Comparison of ENCODE assay signal across 17 cellular contexts in genomic region chr2:168567840-168568239, GRCh38.
"Had no signal": no experiment of that assay in that cellular context is flagged by ENCODE, and none has a peak within 500 bp of the region (broad histone marks: within the 10 kb centered on the region; RNA-seq: fewer than 3 reads in every experiment).

No MANE protein-coding gene starts in this region.

- H3K9me3 ChIP-seq: esophagus squamous epithelium, ovary, tibial artery had no signal

- H3K27me3 Mint-ChIP-seq: activated CD8-positive, alpha-beta memory T cell treated with anti-CD3 and anti-CD28 coated beads, Interleukin-2, amount 10 ng/mL, durations not matched to agents 7 days and 5 days; activated naive CD4-positive, alpha-beta T cell treated with anti-CD3 and anti-CD28 coated beads, Interleukin-2, amount 50 U/mL, for 24 hours; activated T-cell treated with anti-CD3 and anti-CD28 coated beads, Interleukin-2, amount 50 U/mL, for 24 hours had no signal

- H3K36me3 ChIP-seq: brain microvascular endothelial cell, neural progenitor cell, ovary, tibial artery had no signal

- H3K27me3 ChIP-seq: brain microvascular endothelial cell, esophagus squamous epithelium, neural progenitor cell, ovary, tibial artery had no signal

- H3K27ac ChIP-seq: brain microvascular endothelial cell, esophagus squamous epithelium, neural progenitor cell, ovary, skin epidermis, tibial artery had no signal

- H3K4me1 Mint-ChIP-seq: activated CD8-positive, alpha-beta memory T cell treated with anti-CD3 and anti-CD28 coated beads, Interleukin-2, amount 10 ng/mL, durations not matched to agents 7 days and 5 days had no signal

- H3K4me3 ChIP-seq: esophagus squamous epithelium, neural progenitor cell, ovary, skin epidermis, tibial artery had no signal

- DNase-seq: activated CD4-positive, alpha-beta T cell treated with anti-CD3 and anti-CD28 coated beads, Interleukin-2, amount 50 U/mL, for 1 hour; activated CD4-positive, CD25-positive, alpha-beta regulatory T cell; activated CD8-positive, alpha-beta memory T cell treated with anti-CD3 and anti-CD28 coated beads, Interleukin-2, amount 10 ng/mL, durations not matched to agents 7 days and 5 days; activated effector memory CD4-positive, alpha-beta T cell treated with Interleukin-2 at 50 U/mL for 16 hours; activated T-cell treated with anti-CD3 and anti-CD28 coated beads, Interleukin-2, amount 50 U/mL, for 24 hours; amniotic stem cell; brain microvascular endothelial cell; esophagus squamous epithelium; foreskin fibroblast; islet precursor cell; mesendoderm; ovary; tibial artery had no signal

- H3K27ac Mint-ChIP-seq: activated CD8-positive, alpha-beta memory T cell treated with anti-CD3 and anti-CD28 coated beads, Interleukin-2, amount 10 ng/mL, durations not matched to agents 7 days and 5 days; activated naive CD4-positive, alpha-beta T cell treated with anti-CD3 and anti-CD28 coated beads, Interleukin-2, amount 50 U/mL, for 24 hours; activated T-cell treated with anti-CD3 and anti-CD28 coated beads, Interleukin-2, amount 50 U/mL, for 24 hours; neural progenitor cell; T-helper 1 cell treated with Interleukin-12 subunit alpha and Interleukin-12 subunit beta and Interleukin-4 antibody, amounts not matched to agents 30 μg/mL and 1 μg/mL, for 36 hours had no signal

- H3K4me3 Mint-ChIP-seq: activated CD8-positive, alpha-beta memory T cell treated with anti-CD3 and anti-CD28 coated beads, Interleukin-2, amount 10 ng/mL, durations not matched to agents 7 days and 5 days; activated naive CD4-positive, alpha-beta T cell treated with anti-CD3 and anti-CD28 coated beads, Interleukin-2, amount 50 U/mL, for 24 hours; activated T-cell treated with anti-CD3 and anti-CD28 coated beads, Interleukin-2, amount 50 U/mL, for 24 hours; neural progenitor cell; T-helper 1 cell treated with Interleukin-12 subunit alpha and Interleukin-12 subunit beta and Interleukin-4 antibody, amounts not matched to agents 30 μg/mL and 1 μg/mL, for 36 hours had no signal

- ATAC-seq: activated CD8-positive, alpha-beta memory T cell treated with anti-CD3 and anti-CD28 coated beads, Interleukin-2, amount 10 ng/mL, durations not matched to agents 7 days and 5 days had no signal

- H3K9me3 Mint-ChIP-seq: activated T-cell treated with anti-CD3 and anti-CD28 coated beads, Interleukin-2, amount 50 U/mL, for 24 hours; neural progenitor cell; T-helper 1 cell treated with Interleukin-12 subunit alpha and Interleukin-12 subunit beta and Interleukin-4 antibody, amounts not matched to agents 30 μg/mL and 1 μg/mL, for 36 hours had no signal
